11 cellular contexts compared by ENCODE assay signal in the genomic region with DNA sequence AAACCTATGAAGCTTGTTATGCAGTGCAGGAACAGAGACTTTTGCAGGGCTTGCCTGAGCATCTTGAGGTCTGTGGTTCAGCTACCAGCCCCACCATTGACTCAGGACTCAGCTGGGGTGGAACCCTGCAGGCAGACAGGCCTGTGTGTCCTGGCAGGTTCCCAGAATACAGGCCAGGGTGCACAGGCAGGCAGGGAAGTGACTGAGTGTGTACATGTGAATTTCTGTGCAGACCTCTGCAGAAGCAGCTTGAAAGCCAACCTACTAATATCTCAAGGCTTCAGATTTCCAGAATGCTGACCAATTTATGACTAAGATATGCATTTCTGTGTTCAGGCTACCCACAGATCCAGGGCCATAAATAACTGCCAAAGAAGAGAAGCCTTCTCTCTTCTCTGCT.
DNase-seq lines count a peak whose midpoint lies in the region; ATAC-seq and TF ChIP-seq lines count a peak whose summit lies in the region.
"Had no signal": no experiment of that assay in that cellular context is flagged by ENCODE, and none has a peak within 500 bp of the region (broad histone marks: within the 10 kb centered on the region; RNA-seq: fewer than 3 reads in every experiment).

No MANE protein-coding gene starts in this region.

- peak; percentile 78 for DNase-seq in AG20443 (ENCODE audit: low spot score)
- DNase-seq in HK-2 (ENCODE audit: unreplicated experiment), result peak; percentile 29
- peak; percentile 27 for DNase-seq in activated CD8-positive, alpha-beta T cell treated with anti-CD3 and anti-CD28 coated beads for 36 hours
- DNase-seq in iris pigment epithelial cell (ENCODE audit: low read depth), result peak; percentile 94
- no peak for DNase-seq in GM13977 (ENCODE audit: low spot score)
- DNase-seq in SJCRH30, result no peak
- no peak for DNase-seq in NCI-H1694 treated with DMSO at 0.1 percent for 48 hours (lab: John Stamatoyannopoulos, UW)
- no peak for DNase-seq in Ammon's horn (ENCODE audit: low spot score)
- DNase-seq: activated T-cell treated with anti-CD3 and anti-CD28 coated beads, Interleukin-2, amount 50 U/mL, for 1 hour; NCI-H2029; transverse colon had no signal

- peak; percentile 31 for ATAC-seq in activated CD8-positive, alpha-beta T cell treated with anti-CD3 and anti-CD28 coated beads for 36 hours

- intact Hi-C loops in activated CD8-positive, alpha-beta T cell treated with anti-CD3 and anti-CD28 coated beads for 36 hours (cut with micrococcal nuclease), result no loop called here

- no peak overlapping the region for H3K27ac Mint-ChIP-seq in activated CD8-positive, alpha-beta T cell treated with anti-CD3 and anti-CD28 coated beads for 36 hours

- peaks cover 18% of the 10 kb centered on the region for H3K4me1 ChIP-seq in SJCRH30

- H3K9me3 Mint-ChIP-seq in activated CD8-positive, alpha-beta T cell treated with anti-CD3 and anti-CD28 coated beads for 36 hours, result no peaks in the 10 kb centered on the region

- H3K36me3 ChIP-seq in SJCRH30, result no peaks in the 10 kb centered on the region
- H3K36me3 ChIP-seq: transverse colon had no signal

- H3K27me3 Mint-ChIP-seq in activated CD8-positive, alpha-beta T cell treated with anti-CD3 and anti-CD28 coated beads for 36 hours, result no peaks in the 10 kb centered on the region

- H3K4me1 Mint-ChIP-seq in activated CD8-positive, alpha-beta T cell treated with anti-CD3 and anti-CD28 coated beads for 36 hours (ENCODE audit: low read depth), result peaks cover 28% of the 10 kb centered on the region

- H3K27me3 ChIP-seq in SJCRH30, result no peaks in the 10 kb centered on the region
- H3K27me3 ChIP-seq: transverse colon had no signal

- H3K36me3 Mint-ChIP-seq in activated CD8-positive, alpha-beta T cell treated with anti-CD3 and anti-CD28 coated beads for 36 hours (ENCODE audit: low read depth), result no peaks in the 10 kb centered on the region

- H3K27ac ChIP-seq in SJCRH30, result no peak overlapping the region
- H3K27ac ChIP-seq: transverse colon had no signal

- TF ChIP-seq CTCF in activated CD8-positive, alpha-beta T cell treated with anti-CD3 and anti-CD28 coated beads for 36 hours (IDR thresholded peaks at IDR 0.05), result no peak
- TF ChIP-seq CTCF in GM13977 (IDR thresholded peaks at IDR 0.05; ENCODE audit: extremely low read depth, insufficient read depth, missing control alignments), result no peak

- POLR2A ChIA-PET in activated CD8-positive, alpha-beta T cell treated with anti-CD3 and anti-CD28 coated beads for 36 hours (lab: Charles Lee), result no interaction called here

- no peak overlapping the region for H3K4me3 ChIP-seq in SJCRH30
- H3K4me3 ChIP-seq: transverse colon had no signal

- H3K4me3 Mint-ChIP-seq in activated CD8-positive, alpha-beta T cell treated with anti-CD3 and anti-CD28 coated beads for 36 hours, result no peak overlapping the region

- CTCF ChIA-PET in activated CD8-positive, alpha-beta T cell treated with anti-CD3 and anti-CD28 coated beads for 36 hours (lab: Charles Lee), result interaction anchor here (1.9 kb wide), 1 partner anchor 9 kb away, joined by 4 read pairs; no protein-coding TSS in a partner anchor

- in situ Hi-C loops in GM13977 (cut with MboI; ENCODE audit: low pct_unique_long_range_greater_than_20kb, low sequenced_read_pairs, unreplicated experiment), result no loop called here

- no peaks in the 10 kb centered on the region for H3K9me3 ChIP-seq in SJCRH30 (replicated peaks)
- H3K9me3 ChIP-seq: transverse colon had no signal

Comparison
In these comparisons a context has a peak if more than half of its experiments do, and no peak if none do; other contexts are left out.
1. DNase-seq: peak in AG20443 (single experiment), HK-2 (single experiment), activated CD8-positive, alpha-beta T cell treated with anti-CD3 and anti-CD28 coated beads for 36 hours (single experiment) and iris pigment epithelial cell (single experiment); none in GM13977 (single experiment), SJCRH30 (0 of 2), NCI-H1694 treated with DMSO at 0.1 percent for 48 hours (single experiment) and Ammon's horn (single experiment).